8 cellular contexts compared by ENCODE assay signal in genomic region chr14:35292770-35293561, GRCh38. TPM values are rescaled to one million over a fixed set of nuclear protein-coding genes. Genes with fewer than 3 reads are reported as not detected.
DNase-seq lines count a peak whose midpoint lies in the region; FAIRE-seq and TF ChIP-seq lines count a peak whose summit lies in the region.

No MANE protein-coding gene starts in this region.

- H3K9me3 ChIP-seq in Karpas-422 (ENCODE audit: low read length) = no peaks in the 10 kb centered on the region
- H3K9me3 ChIP-seq in mucosa of stomach (ENCODE audit: control insufficient read depth, low read length) = no peaks in the 10 kb centered on the region

- H3K4me1 ChIP-seq in Karpas-422 (ENCODE audit: low read length) = peaks cover 73% of the 10 kb centered on the region
- peaks cover 16% of the 10 kb centered on the region for H3K4me1 ChIP-seq in mucosa of stomach (ENCODE audit: control insufficient read depth, insufficient read depth, low read length)

- no peaks in the 10 kb centered on the region for H3K27me3 Mint-ChIP-seq in activated CD4-positive, alpha-beta T cell treated with anti-CD3 and anti-CD28 coated beads, Interleukin-2, amount 10 ng/mL, durations not matched to agents 24 days and 14 days

- H3K9ac ChIP-seq in Karpas-422 (ENCODE audit: low read length) (peak overlapping the region; percentile 89), mucosa of stomach (ENCODE audit: low read length) (peak overlapping the region; percentile 88)

- peaks cover 27% of the 10 kb centered on the region for H3K36me3 Mint-ChIP-seq in activated CD4-positive, alpha-beta T cell treated with anti-CD3 and anti-CD28 coated beads, Interleukin-2, amount 10 ng/mL, durations not matched to agents 24 days and 14 days (ENCODE audit: low read depth)

- intact Hi-C loops in activated CD4-positive, alpha-beta T cell treated with anti-CD3 and anti-CD28 coated beads, Interleukin-2, amount 10 ng/mL, durations not matched to agents 24 days and 14 days (cut with micrococcal nuclease) = loop anchor here (1.0 to 10.0 kb wide), 9 partner anchors 8 to 418 kb away; partner anchors contain the start of genes BAZ1A, FAM177A1, NFKBIA and PRORP

- peaks cover 46% of the 10 kb centered on the region for H3K4me1 Mint-ChIP-seq in activated CD4-positive, alpha-beta T cell treated with anti-CD3 and anti-CD28 coated beads, Interleukin-2, amount 10 ng/mL, durations not matched to agents 24 days and 14 days

- H3K27ac Mint-ChIP-seq in activated CD4-positive, alpha-beta T cell treated with anti-CD3 and anti-CD28 coated beads, Interleukin-2, amount 10 ng/mL, durations not matched to agents 24 days and 14 days = peak overlapping the region; percentile 98

- no peaks in the 10 kb centered on the region for H3K9me2 ChIP-seq in Karpas-422 (replicated peaks; ENCODE audit: insufficient read depth, low read length)

- H3K4me2 ChIP-seq in Karpas-422 (ENCODE audit: low read depth, low read length, poor library complexity, severe bottlenecking) = peak overlapping the region; percentile 85

- no peaks in the 10 kb centered on the region for H3K27me3 ChIP-seq in Karpas-422 (ENCODE audit: low read length)
- no peaks in the 10 kb centered on the region for H3K27me3 ChIP-seq in bronchial epithelial cell (ENCODE audit: control insufficient read depth, insufficient read depth, low read length)
- no peaks in the 10 kb centered on the region for H3K27me3 ChIP-seq in mucosa of stomach (ENCODE audit: control insufficient read depth, insufficient read depth, low read length)

- H3K27ac ChIP-seq in Karpas-422 (ENCODE audit: low read length) = peak overlapping the region; percentile 96

- peaks cover 27% of the 10 kb centered on the region for H3K36me3 ChIP-seq in Karpas-422 (ENCODE audit: insufficient read depth, low read length)
- no peaks in the 10 kb centered on the region for H3K36me3 ChIP-seq in bronchial epithelial cell (ENCODE audit: control insufficient read depth, insufficient read depth, low read length)
- H3K36me3 ChIP-seq in mucosa of stomach (ENCODE audit: control insufficient read depth, insufficient read depth, low read length) = no peaks in the 10 kb centered on the region

- H4K20me1 ChIP-seq in Karpas-422 (ENCODE audit: insufficient read depth, low read depth, low read length) = peaks cover 21% of the 10 kb centered on the region

- peak overlapping the region; percentile 100 for H3K4me3 Mint-ChIP-seq in activated CD4-positive, alpha-beta T cell treated with anti-CD3 and anti-CD28 coated beads, Interleukin-2, amount 10 ng/mL, durations not matched to agents 24 days and 14 days

- peaks cover 58% of the 10 kb centered on the region for H3K79me2 ChIP-seq in Karpas-422 (ENCODE audit: low read length)

- no peak overlapping the region for H2AFZ ChIP-seq in Karpas-422 (ENCODE audit: low read length)

- FAIRE-seq in bronchial epithelial cell (lab: Jason Lieb, UNC) = no peak

- H3K4me3 ChIP-seq in Karpas-422 (ENCODE audit: low read length) (peak overlapping the region; percentile 93), bronchial epithelial cell (ENCODE audit: low read depth, low read length) (peak overlapping the region; percentile 87), mucosa of stomach (ENCODE audit: low read length) (peak overlapping the region; percentile 60)

- no peak for DNase-seq in activated CD4-positive, alpha-beta T cell treated with anti-CD3 and anti-CD28 coated beads, Interleukin-2, amount 10 ng/mL, durations not matched to agents 24 days and 14 days
- no peak for DNase-seq in activated CD4-positive, alpha-beta T cell treated with anti-CD3 and anti-CD28 coated beads for 1 hour
- DNase-seq in Karpas-422 (no peak), bronchial epithelial cell (ENCODE audit: low read depth) (peak; percentile 23), NCI-H524 treated with DMSO at 0.1 percent for 48 hours (lab: John Stamatoyannopoulos, UW) (no peak), COLO829 (ENCODE audit: low spot score) (no peak)
- DNase-seq in stimulated activated CD8-positive, alpha-beta memory T cell treated with anti-CD3 and anti-CD28 coated beads, Interleukin-4, amount 100 ng/mL, for 48 hours = no peak

- no peak for TF ChIP-seq CTCF in bronchial epithelial cell (IDR thresholded peaks at IDR 0.05; ENCODE audit: insufficient read depth, low read length, severe bottlenecking)

- H3K9me3 Mint-ChIP-seq in activated CD4-positive, alpha-beta T cell treated with anti-CD3 and anti-CD28 coated beads, Interleukin-2, amount 10 ng/mL, durations not matched to agents 24 days and 14 days = no peaks in the 10 kb centered on the region

RNA-seq across cellular contexts. Expression of gene PSMA6, which starts 0.8 kb away (rescaled TPM):
- total RNA-seq in activated CD4-positive, alpha-beta T cell treated with anti-CD3 and anti-CD28 coated beads, Interleukin-2, amount 10 ng/mL, durations not matched to agents 24 days and 14 days = 501 and 522 TPM in 2 replicates
- 327 and 344 TPM in 2 replicates for total RNA-seq in Karpas-422 (2014; rRNA removed; shearing (Covaris generic); ENCODE audit: low replicate concordance)
- 159 and 222 TPM in 2 replicates for total RNA-seq in bronchial epithelial cell
